ENCODE assay signal across 14 cellular contexts in the genomic region with DNA sequence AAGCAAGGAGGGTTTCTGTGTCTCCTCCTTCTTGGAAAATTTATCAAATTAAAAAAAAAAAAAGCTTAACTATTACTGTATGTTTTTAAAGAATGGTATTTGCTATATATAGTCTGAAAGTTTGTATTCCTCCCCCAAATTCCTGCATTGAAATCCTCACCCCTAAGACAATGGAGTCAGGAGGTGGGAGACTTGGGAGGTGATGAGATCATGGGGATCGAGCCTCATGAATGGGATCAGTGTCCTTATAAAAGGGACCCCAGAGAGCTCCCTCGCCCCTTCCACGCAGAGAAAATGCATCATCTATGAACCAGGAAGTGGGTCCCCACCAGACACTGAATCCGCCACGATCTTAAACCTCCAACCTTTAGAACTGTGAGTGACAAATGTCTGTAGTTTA. TPM values are rescaled to one million over a fixed set of nuclear protein-coding genes. Genes with fewer than 3 reads are reported as not detected.
DNase-seq lines count a peak whose midpoint lies in the region; ATAC-seq and TF ChIP-seq lines count a peak whose summit lies in the region.
"Had no signal": no experiment of that assay in that cellular context is flagged by ENCODE, and none has a peak within 500 bp of the region (broad histone marks: within the 10 kb centered on the region; RNA-seq: fewer than 3 reads in every experiment).

No MANE protein-coding gene starts in this region.

- no peaks in the 10 kb centered on the region for H3K9me2 ChIP-seq in SK-N-SH

- no peaks in the 10 kb centered on the region for H4K20me1 ChIP-seq in SK-N-SH (ENCODE audit: insufficient read depth)

- intact Hi-C loops in colonic mucosa (cut with DNase I) = no loop called here

- H3K9ac ChIP-seq in SK-N-SH (no peak overlapping the region), colonic mucosa (ENCODE audit: low read depth in 2 of 2, low read length in 2 of 2) (no peak overlapping the region)

- H3K36me3 Mint-ChIP-seq in chondrocyte (ENCODE audit: low read depth) (peaks cover 3% of the 10 kb centered on the region), mesothelial cell of epicardium (peaks cover 28% of the 10 kb centered on the region)

- no peak overlapping the region for H3K4me2 ChIP-seq in SK-N-SH

- TF ChIP-seq RAD21 in SK-N-SH (IDR thresholded peaks at IDR 0.05; ENCODE audit: low read length) = no peak

- H3K4me1 ChIP-seq in SK-N-SH (ENCODE audit: control insufficient read depth in 1 of 2, insufficient read depth in 2 of 2, low read depth in 1 of 2, low read length in 1 of 2) (no peaks in the 10 kb centered on the region), colonic mucosa (no peaks in the 10 kb centered on the region), upper lobe of left lung (no peaks in the 10 kb centered on the region)

- DNase-seq in H7 (peak; percentile 39), chondrocyte (ENCODE audit: low spot score) (peak; percentile 4), mesothelial cell of epicardium (ENCODE audit: low spot score in 2 of 2, unreplicated experiment in 2 of 2) (no peak), SK-N-SH (no peak), colonic mucosa (no peak), upper lobe of left lung (no peak)
- no peak for DNase-seq in stimulated activated CD8-positive, alpha-beta memory T cell treated with anti-CD3 and anti-CD28 coated beads, Interleukin-4, amount 100 ng/mL, for 48 hours
- DNase-seq: C1 segment of cervical spinal cord, Caco-2, NCI-H1417, NCI-H2029, NCI-H2171 treated with DMSO at 0.1 percent for 48 hours, NCI-H82 had no signal

- no peak for TF ChIP-seq POLR2A in upper lobe of left lung (IDR thresholded peaks at IDR 0.05)

- CTCF ChIA-PET in SK-N-SH (lab: Yijun Ruan, JAX) = no interaction called here

- H3K36me3 ChIP-seq in H7 (replicated peaks; ENCODE audit: control insufficient read depth, insufficient read depth, low read length) (no peaks in the 10 kb centered on the region; the same call in 1 of the 2 replicates), SK-N-SH (replicated peaks in 1 of 2; ENCODE audit: control insufficient read depth in 1 of 2, insufficient read depth in 2 of 2, low read length in 1 of 2) (no peaks in the 10 kb centered on the region), colonic mucosa (no peaks in the 10 kb centered on the region), upper lobe of left lung (peaks cover 0 to 3% (median 0%) of the 10 kb centered on the region in 4 donors)

- H3K79me2 ChIP-seq in SK-N-SH (ENCODE audit: insufficient read depth) = peaks cover 15% of the 10 kb centered on the region; the same call in 1 of the 2 replicates

- no peak for ATAC-seq in upper lobe of left lung (ENCODE audit: low FRiP score in 2 of 2)
- ATAC-seq: GM12878 had no signal

- H3K9me3 ChIP-seq in SK-N-SH = no peaks in the 10 kb centered on the region
- H3K9me3 ChIP-seq in colonic mucosa = no peaks in the 10 kb centered on the region
- no peaks in the 10 kb centered on the region for H3K9me3 ChIP-seq in upper lobe of left lung
- H3K9me3 ChIP-seq: Caco-2 had no signal

- H3K9me3 Mint-ChIP-seq in chondrocyte (ENCODE audit: low read depth) (peaks cover 3% of the 10 kb centered on the region), mesothelial cell of epicardium (peaks cover 21% of the 10 kb centered on the region)

- no peak overlapping the region for H3K27ac ChIP-seq in SK-N-SH (ENCODE audit: low read depth in 2 of 2, low read length in 1 of 2)
- no peak overlapping the region for H3K27ac ChIP-seq in colonic mucosa
- no peak overlapping the region for H3K27ac ChIP-seq in upper lobe of left lung

- no peak overlapping the region for H3K4me3 ChIP-seq in H7 (ENCODE audit: insufficient read depth, low read depth, low read length)
- no peak overlapping the region for H3K4me3 ChIP-seq in SK-N-SH (ENCODE audit: low read depth in 2 of 2, low read length in 1 of 2)
- no peak overlapping the region for H3K4me3 ChIP-seq in colonic mucosa
- H3K4me3 ChIP-seq in upper lobe of left lung = no peak overlapping the region
- H3K4me3 ChIP-seq: GM12878 had no signal

- H3K27me3 ChIP-seq in H7 (ENCODE audit: control insufficient read depth, insufficient read depth, low read length) (no peaks in the 10 kb centered on the region), SK-N-SH (ENCODE audit: insufficient read depth) (no peaks in the 10 kb centered on the region), colonic mucosa (no peaks in the 10 kb centered on the region), upper lobe of left lung (no peaks in the 10 kb centered on the region)

- H3K27me3 Mint-ChIP-seq in chondrocyte (ENCODE audit: low read depth) (no peaks in the 10 kb centered on the region), mesothelial cell of epicardium (ENCODE audit: low read depth) (no peaks in the 10 kb centered on the region)

- H3K4me1 Mint-ChIP-seq in chondrocyte (ENCODE audit: low read depth) (peaks cover 23% of the 10 kb centered on the region), mesothelial cell of epicardium (peaks cover 17% of the 10 kb centered on the region)

- POLR2A ChIA-PET in SK-N-SH (lab: Yijun Ruan, JAX) = no interaction called here

- TF ChIP-seq CTCF in chondrocyte (IDR thresholded peaks at IDR 0.05) (no peak), mesothelial cell of epicardium (IDR thresholded peaks at IDR 0.05; ENCODE audit: unreplicated experiment) (no peak), SK-N-SH (IDR thresholded peaks at IDR 0.05) (no peak), colonic mucosa (IDR thresholded peaks at IDR 0.05) (no peak), upper lobe of left lung (IDR thresholded peaks at IDR 0.05) (no peak)

- H3K4me3 Mint-ChIP-seq in chondrocyte (ENCODE audit: unreplicated experiment) = no peak overlapping the region
- no peak overlapping the region for H3K4me3 Mint-ChIP-seq in mesothelial cell of epicardium

- H3K27ac Mint-ChIP-seq in chondrocyte (ENCODE audit: unreplicated experiment) = peak overlapping the region; percentile 41
- peak overlapping the region; percentile 72 for H3K27ac Mint-ChIP-seq in mesothelial cell of epicardium

- H3F3A ChIP-seq in SK-N-SH (replicated peaks; ENCODE audit: insufficient read depth) = no peaks in the 10 kb centered on the region

- WGBS in SK-N-SH (ENCODE audit: low lambda C conversion rate) = 83% methylated on average over 5 of the region's 5 CpGs
- WGBS in upper lobe of left lung, 2 donors = 83 to 88% methylated on average over 5 of the region's 5 CpGs

- no peak overlapping the region for H2AFZ ChIP-seq in SK-N-SH (ENCODE audit: low read depth)

- TF ChIP-seq EP300 in SK-N-SH (IDR thresholded peaks at IDR 0.05; ENCODE audit: borderline replicate concordance in 1 of 2, low read depth in 1 of 2, low read length in 1 of 2) = no peak
- no peak for TF ChIP-seq EP300 in upper lobe of left lung (IDR thresholded peaks at IDR 0.05)

TF ChIP-seq in SK-N-SH, 30 proteins besides CTCF, POLR2A, EP300 and RAD21:
- TF ChIP-seq ELF1 (IDR thresholded peaks at IDR 0.05) (no peak), TAF1 (IDR thresholded peaks at IDR 0.05; ENCODE audit: borderline replicate concordance, low read depth, low read length) (no peak), TEAD4 (IDR thresholded peaks at IDR 0.05; ENCODE audit: borderline replicate concordance, insufficient read depth) (no peak), RXRA (IDR thresholded peaks at IDR 0.05; ENCODE audit: borderline replicate concordance, low read depth) (no peak), CHD2 (IDR thresholded peaks at IDR 0.05; ENCODE audit: low read length, partially characterized antibody) (no peak), FOXJ3 (CRISPR knock-in tag; IDR thresholded peaks at IDR 0.05) (no peak), MXI1 (IDR thresholded peaks at IDR 0.05; ENCODE audit: low read depth, low read length) (no peak)
- TF ChIP-seq, protein P1, sequence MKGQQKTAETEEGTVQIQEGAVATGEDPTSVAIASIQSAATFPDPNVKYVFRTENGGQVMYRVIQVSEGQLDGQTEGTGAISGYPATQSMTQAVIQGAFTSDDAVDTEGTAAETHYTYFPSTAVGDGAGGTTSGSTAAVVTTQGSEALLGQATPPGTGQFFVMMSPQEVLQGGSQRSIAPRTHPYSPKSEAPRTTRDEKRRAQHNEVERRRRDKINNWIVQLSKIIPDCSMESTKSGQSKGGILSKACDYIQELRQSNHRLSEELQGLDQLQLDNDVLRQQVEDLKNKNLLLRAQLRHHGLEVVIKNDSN (IDR thresholded peaks at IDR 0.05; ENCODE audit: borderline replicate concordance, low read depth) = no peak
- TF ChIP-seq, protein P2, sequence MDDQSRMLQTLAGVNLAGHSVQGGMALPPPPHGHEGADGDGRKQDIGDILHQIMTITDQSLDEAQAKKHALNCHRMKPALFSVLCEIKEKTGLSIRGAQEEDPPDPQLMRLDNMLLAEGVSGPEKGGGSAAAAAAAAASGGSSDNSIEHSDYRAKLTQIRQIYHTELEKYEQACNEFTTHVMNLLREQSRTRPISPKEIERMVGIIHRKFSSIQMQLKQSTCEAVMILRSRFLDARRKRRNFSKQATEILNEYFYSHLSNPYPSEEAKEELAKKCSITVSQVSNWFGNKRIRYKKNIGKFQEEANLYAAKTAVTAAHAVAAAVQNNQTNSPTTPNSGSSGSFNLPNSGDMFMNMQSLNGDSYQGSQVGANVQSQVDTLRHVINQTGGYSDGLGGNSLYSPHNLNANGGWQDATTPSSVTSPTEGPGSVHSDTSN (IDR thresholded peaks at IDR 0.05) = no peak

RNA-seq across cellular contexts. Expression of a gene that starts 50.1 kb away (rescaled TPM):
- 25.5 and 29.6 TPM in 2 replicates for total RNA-seq in H7 (2014; rRNA removed; shearing (Covaris generic))
- total RNA-seq in chondrocyte (30.1 to 35.2 TPM (median 35.0 TPM) in 3 replicates), mesothelial cell of epicardium (43.5 to 46.0 TPM (median 44.3 TPM) in 3 replicates), colonic mucosa (10 to 100 TPM; 28.6 to 43.3 TPM), upper lobe of left lung (10 to 100 TPM; 18.2 to 34.8 (median 21.2) TPM)
- 33.8 and 34.3 TPM in 2 replicates for polyA plus RNA-seq in SK-N-SH (2012; rRNA removed)
- polyA plus RNA-seq in SK-N-SH (2012; cell fraction: cytosol; rRNA removed) = 27.1 and 33.9 TPM in 2 replicates
- 33.8 and 50.0 TPM in 2 replicates for polyA plus RNA-seq in SK-N-SH (2012; cell fraction: nucleus; rRNA removed)

RNA-seq across cellular contexts. Expression of a gene that starts 50.1 kb away (rescaled TPM):
- total RNA-seq in H7 (2014; rRNA removed; shearing (Covaris generic)) = 55.4 and 59.1 TPM in 2 replicates
- 39.8 to 45.0 TPM (median 40.1 TPM) in 3 replicates for total RNA-seq in chondrocyte
- 42.5 to 46.3 TPM (median 46.1 TPM) in 3 replicates for total RNA-seq in mesothelial cell of epicardium
- 16.6 and 16.7 TPM in 2 replicates for polyA plus RNA-seq in SK-N-SH (2012; rRNA removed)
- 10.1 and 14.9 TPM in 2 replicates for polyA plus RNA-seq in SK-N-SH (2012; cell fraction: cytosol; rRNA removed)
- 7.2 and 8.4 TPM in 2 replicates for polyA plus RNA-seq in SK-N-SH (2012; cell fraction: nucleus; rRNA removed)
- total RNA-seq in colonic mucosa = 10 to 100 TPM; 33.3 to 44.6 TPM
- 10 to 100 TPM; 33.2 to 48.7 (median 41.6) TPM for total RNA-seq in upper lobe of left lung

Comparison
In these comparisons a context has a peak if more than half of its experiments do, and no peak if none do; other contexts are left out.
1. DNase-seq: peak in H7 (single experiment) and chondrocyte (single experiment); none in mesothelial cell of epicardium (0 of 2), stimulated activated CD8-positive, alpha-beta memory T cell treated with anti-CD3 and anti-CD28 coated beads, Interleukin-4, amount 100 ng/mL, for 48 hours (single experiment), SK-N-SH (single experiment), colonic mucosa (single experiment) and upper lobe of left lung (0 of 2).